8 cellular contexts compared by ENCODE assay signal in genomic region chr17:27630607-27631408, GRCh38. TPM values are rescaled to one million over a fixed set of nuclear protein-coding genes. Genes with fewer than 3 reads are reported as not detected.
A peak's percentile ranks its signal among the peaks of the same experiment; 100 is the strongest.
DNase-seq lines count a peak whose midpoint lies in the region; ATAC-seq, FAIRE-seq and TF ChIP-seq lines count a peak whose summit lies in the region.

LGALS9 (plus strand) TSS chr17:27631188; CDS start chr17:27631266, 78 bp downstream.

- intact Hi-C loops in kidney (cut with DNase I), result no loop called here

- H3K36me3 Mint-ChIP-seq in activated naive CD8-positive, alpha-beta T cell treated with anti-CD3 and anti-CD28 coated beads for 36 hours, result peaks cover 12% of the 10 kb centered on the region

- H3K9ac ChIP-seq in kidney (ENCODE audit: low read length in 2 of 2), result no peak within 1 kb of the TSS
- peak within 1 kb of the TSS in 3 of 5 donors; percentile 16 to 69 (median 47) for H3K9ac ChIP-seq in subcutaneous abdominal adipose tissue (ENCODE audit: low read length in 5 of 5)

- no peaks in the 10 kb centered on the region for H3K9me3 Mint-ChIP-seq in activated naive CD8-positive, alpha-beta T cell treated with anti-CD3 and anti-CD28 coated beads for 36 hours

- no peak for FAIRE-seq in kidney (lab: Jason Lieb, UNC)

- no peaks in the 10 kb centered on the region for H3K9me3 ChIP-seq in kidney (ENCODE audit: control insufficient read depth in 1 of 2, low read length in 2 of 2)
- H3K9me3 ChIP-seq in subcutaneous abdominal adipose tissue (ENCODE audit: control insufficient read depth in 5 of 5, low read length in 5 of 5), result no peaks in the 10 kb centered on the region

- no peak for TF ChIP-seq CTCF in kidney (IDR thresholded peaks at IDR 0.05; ENCODE audit: borderline replicate concordance, extremely low read depth, insufficient read depth)

- H3K4me3 ChIP-seq in kidney (ENCODE audit: low read length in 2 of 2) (peak within 1 kb of the TSS; percentile 4 to 36), subcutaneous abdominal adipose tissue (ENCODE audit: low read depth in 1 of 5, low read length in 5 of 5) (peak within 1 kb of the TSS; percentile 43 to 79 (median 65))

- DNase-seq in GF-D8 (lab: John Stamatoyannopoulos, UW) (peak; percentile 37), MV-4-11 (lab: John Stamatoyannopoulos, UW) (peak; percentile 90), kidney (peak; percentile 79), RKO (ENCODE audit: low spot score) (no peak), NCI-H748 treated with DMSO at 0.1 percent for 48 hours (lab: John Stamatoyannopoulos, UW) (no peak)
- DNase-seq in activated naive CD8-positive, alpha-beta T cell treated with anti-CD3 and anti-CD28 coated beads for 36 hours, result peak; percentile 21

- H3K27me3 ChIP-seq in subcutaneous abdominal adipose tissue (ENCODE audit: control insufficient read depth in 5 of 5, insufficient read depth in 4 of 5, low read length in 5 of 5), result no peaks in the 10 kb centered on the region

- H3K4me1 ChIP-seq in kidney (ENCODE audit: control insufficient read depth in 1 of 2, insufficient read depth in 1 of 2, low read depth in 1 of 2, low read length in 2 of 2), result peaks cover 15% of the 10 kb centered on the region in 2 donors
- H3K4me1 ChIP-seq in subcutaneous abdominal adipose tissue (ENCODE audit: control insufficient read depth in 5 of 5, insufficient read depth in 5 of 5, low read length in 5 of 5), result peaks cover 10 to 47% (median 38%) of the 10 kb centered on the region in 5 donors

- peaks cover 24% of the 10 kb centered on the region for H3K4me1 Mint-ChIP-seq in activated naive CD8-positive, alpha-beta T cell treated with anti-CD3 and anti-CD28 coated beads for 36 hours

- peak within 1 kb of the TSS in 1 of 2 donors; percentile 41 for H3K27ac ChIP-seq in kidney (ENCODE audit: low read depth in 2 of 2, low read length in 2 of 2)
- H3K27ac ChIP-seq in subcutaneous abdominal adipose tissue (ENCODE audit: low read depth, low read length), result peak within 1 kb of the TSS; percentile 30

- H3K27me3 Mint-ChIP-seq in activated naive CD8-positive, alpha-beta T cell treated with anti-CD3 and anti-CD28 coated beads for 36 hours, result no peaks in the 10 kb centered on the region

- peaks cover 0 to 2% of the 10 kb centered on the region in 2 donors for H3K36me3 ChIP-seq in kidney (ENCODE audit: control insufficient read depth in 1 of 2, insufficient read depth in 2 of 2, low read length in 2 of 2)
- peaks cover 0 to 13% (median 8%) of the 10 kb centered on the region in 5 donors for H3K36me3 ChIP-seq in subcutaneous abdominal adipose tissue (ENCODE audit: control insufficient read depth in 5 of 5, insufficient read depth in 5 of 5, low read length in 5 of 5)

- peak within 1 kb of the TSS; percentile 77 for H3K4me3 Mint-ChIP-seq in activated naive CD8-positive, alpha-beta T cell treated with anti-CD3 and anti-CD28 coated beads for 36 hours

- ATAC-seq in GM21528 (IDR thresholded peaks at IDR 0.05; ENCODE audit: low FRiP score, unreplicated experiment), result peak; percentile 54

- peak within 1 kb of the TSS; percentile 74 for H3K27ac Mint-ChIP-seq in activated naive CD8-positive, alpha-beta T cell treated with anti-CD3 and anti-CD28 coated beads for 36 hours

RNA-seq across cellular contexts. Expression of gene LGALS9, which starts in this region (rescaled TPM):
- 10 to 100 TPM; 25.1 to 25.3 TPM for total RNA-seq in activated naive CD8-positive, alpha-beta T cell treated with anti-CD3 and anti-CD28 coated beads for 36 hours
- total RNA-seq in kidney, result 50.8 TPM
- 16.4 TPM for polyA plus RNA-seq in kidney (ENCODE audit: insufficient read depth, low read depth, low replicate concordance)

Comparison
In these comparisons a context has a peak if more than half of its experiments do, and no peak if none do; other contexts are left out.
1. DNase-seq: peak in GF-D8 (single experiment), MV-4-11 (single experiment), activated naive CD8-positive, alpha-beta T cell treated with anti-CD3 and anti-CD28 coated beads for 36 hours (single experiment) and kidney (single experiment); none in RKO (single experiment) and NCI-H748 treated with DMSO at 0.1 percent for 48 hours (single experiment).
2. H3K9ac ChIP-seq: peak in subcutaneous abdominal adipose tissue (3 of 5); none in kidney (0 of 2).